Comparison of ENCODE assay signal across 26 cellular contexts in the genomic region with DNA sequence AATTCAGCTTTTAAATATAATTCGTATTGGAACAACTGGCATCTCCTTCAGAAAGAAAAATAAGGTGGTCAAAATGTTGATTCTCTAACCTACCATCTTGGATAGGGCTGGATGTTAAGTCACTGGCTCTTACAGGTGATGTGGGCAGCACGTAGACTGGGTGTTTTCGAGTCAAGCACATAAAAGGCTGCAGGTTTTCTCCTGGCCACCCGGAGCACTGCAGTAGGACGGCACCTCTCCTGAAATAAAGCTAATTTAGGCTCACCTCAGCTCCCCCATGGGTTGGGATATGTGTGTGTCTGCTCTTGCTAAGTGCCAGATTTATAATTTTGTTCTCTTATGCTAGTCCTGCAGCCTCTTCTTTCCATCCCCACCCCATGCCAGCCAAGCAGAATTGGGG.
A peak's percentile ranks its signal among the peaks of the same experiment; 100 is the strongest.
DNase-seq lines count a peak whose midpoint lies in the region; ATAC-seq and TF ChIP-seq lines count a peak whose summit lies in the region.
"Had no signal": no experiment of that assay in that cellular context is flagged by ENCODE, and none has a peak within 500 bp of the region (broad histone marks: within the 10 kb centered on the region; RNA-seq: fewer than 3 reads in every experiment).

No MANE protein-coding gene starts in this region.

- peaks cover 33 to 84% (median 44%) of the 10 kb centered on the region in 4 donors for H3K4me1 Mint-ChIP-seq in CD4-positive, CD25-positive, alpha-beta regulatory T cell
- H3K4me1 Mint-ChIP-seq in immature natural killer cell, result peaks cover 83 to 91% of the 10 kb centered on the region in 2 donors
- H3K4me1 Mint-ChIP-seq: memory B cell had no signal

- H3K4me3 Mint-ChIP-seq in CD4-positive, CD25-positive, alpha-beta regulatory T cell, result no peak overlapping the region
- H3K4me3 Mint-ChIP-seq in immature natural killer cell, result no peak overlapping the region
- H3K4me3 Mint-ChIP-seq: activated CD8-positive, alpha-beta T cell treated with anti-CD3 and anti-CD28 coated beads for 36 hours; effector memory CD8-positive, alpha-beta T cell; IgD-negative memory B cell; memory B cell; naive B cell had no signal

- ATAC-seq in CD4-positive, CD25-positive, alpha-beta regulatory T cell (ENCODE audit: low read depth in 2 of 2), result no peak
- no peak for ATAC-seq in GM19395 (IDR thresholded peaks at IDR 0.05; ENCODE audit: unreplicated experiment)
- ATAC-seq: activated CD8-positive, alpha-beta T cell treated with anti-CD3 and anti-CD28 coated beads for 36 hours; effector memory CD8-positive, alpha-beta T cell; PC-3 had no signal

- no peak for TF ChIP-seq POLR2A in prostate gland (IDR thresholded peaks at IDR 0.05)

- no peaks in the 10 kb centered on the region for H3K9me3 ChIP-seq in CD4-positive, CD25-positive, alpha-beta regulatory T cell (ENCODE audit: control insufficient read depth in 2 of 2, low read length in 2 of 2)
- H3K9me3 ChIP-seq in WERI-Rb-1 (ENCODE audit: severe bottlenecking) (no peaks in the 10 kb centered on the region), left ventricle myocardium inferior (replicated peaks) (no peaks in the 10 kb centered on the region), prostate gland (no peaks in the 10 kb centered on the region)
- H3K9me3 ChIP-seq: suprapubic skin, uterus had no signal

- H3K4me1 ChIP-seq in CD4-positive, CD25-positive, alpha-beta regulatory T cell (ENCODE audit: control insufficient read depth, insufficient read depth, low read length, poor library complexity, severe bottlenecking), result peaks cover 4% of the 10 kb centered on the region
- H3K4me1 ChIP-seq in left ventricle myocardium inferior, result no peaks in the 10 kb centered on the region
- H3K4me1 ChIP-seq in prostate gland (replicated peaks), result no peaks in the 10 kb centered on the region
- H3K4me1 ChIP-seq: parathyroid adenoma, suprapubic skin, uterus had no signal

- WGBS in prostate gland, result 91% methylated on average over 5 of the region's 5 CpGs

- no peak for DNase-seq in CD4-positive, CD25-positive, alpha-beta regulatory T cell
- DNase-seq in H7 (peak; percentile 33), WERI-Rb-1 (no peak), immature natural killer cell (no peak), left ventricle myocardium inferior (no peak), pons (ENCODE audit: low spot score) (no peak), prostate gland (ENCODE audit: low spot score) (no peak)
- DNase-seq: activated CD8-positive, alpha-beta T cell treated with anti-CD3 and anti-CD28 coated beads for 36 hours; activated T-cell treated with anti-CD3 and anti-CD28 coated beads, Interleukin-2, amount 50 U/mL, for 1 hour; DMS153; effector memory CD8-positive, alpha-beta T cell; GF-D8; GM23248; naive B cell; NCI-H1417; NCI-H524; PC-3; Right ventricle myocardium superior; SW 1271; uterus had no signal

- H3K9me3 Mint-ChIP-seq in CD4-positive, CD25-positive, alpha-beta regulatory T cell, result no peaks in the 10 kb centered on the region
- H3K9me3 Mint-ChIP-seq in immature natural killer cell, result no peaks in the 10 kb centered on the region
- H3K9me3 Mint-ChIP-seq: activated CD8-positive, alpha-beta T cell treated with anti-CD3 and anti-CD28 coated beads for 36 hours; effector memory CD8-positive, alpha-beta T cell; IgD-negative memory B cell; memory B cell; naive B cell had no signal

- no peak overlapping the region for H3K27ac ChIP-seq in CD4-positive, CD25-positive, alpha-beta regulatory T cell (ENCODE audit: insufficient read depth, low read length, poor library complexity, severe bottlenecking)
- H3K27ac ChIP-seq in WERI-Rb-1 (no peak overlapping the region), left ventricle myocardium inferior (replicated peaks) (no peak overlapping the region), prostate gland (no peak overlapping the region)
- H3K27ac ChIP-seq: C4-2B, GM23248, parathyroid adenoma, suprapubic skin, uterus had no signal

- H3K27me3 Mint-ChIP-seq in CD4-positive, CD25-positive, alpha-beta regulatory T cell, result no peaks in the 10 kb centered on the region
- H3K27me3 Mint-ChIP-seq in immature natural killer cell (ENCODE audit: low read depth in 3 of 3), result no peaks in the 10 kb centered on the region
- H3K27me3 Mint-ChIP-seq: activated CD8-positive, alpha-beta T cell treated with anti-CD3 and anti-CD28 coated beads for 36 hours; effector memory CD8-positive, alpha-beta T cell; IgD-negative memory B cell; memory B cell; naive B cell had no signal

- peak overlapping the region in 2 of 3 donors; percentile 36 to 88 for H3K27ac Mint-ChIP-seq in CD4-positive, CD25-positive, alpha-beta regulatory T cell
- peak overlapping the region; percentile 45 to 74 (median 58) for H3K27ac Mint-ChIP-seq in immature natural killer cell
- H3K27ac Mint-ChIP-seq: activated CD8-positive, alpha-beta T cell treated with anti-CD3 and anti-CD28 coated beads for 36 hours; memory B cell; naive B cell had no signal

- H3K4me3 ChIP-seq in CD4-positive, CD25-positive, alpha-beta regulatory T cell (ENCODE audit: low read depth, low read length), result no peak overlapping the region
- no peak overlapping the region for H3K4me3 ChIP-seq in H7 (ENCODE audit: insufficient read depth, low read depth, low read length)
- no peak overlapping the region for H3K4me3 ChIP-seq in WERI-Rb-1 (ENCODE audit: low read depth, low read length)
- no peak overlapping the region for H3K4me3 ChIP-seq in left ventricle myocardium inferior
- H3K4me3 ChIP-seq in prostate gland, result no peak overlapping the region
- H3K4me3 ChIP-seq: GM23248, suprapubic skin, uterus had no signal

- peaks cover 12% of the 10 kb centered on the region for H3K36me3 ChIP-seq in CD4-positive, CD25-positive, alpha-beta regulatory T cell (ENCODE audit: control insufficient read depth, insufficient read depth, low read length)
- H3K36me3 ChIP-seq in H7 (replicated peaks; ENCODE audit: control insufficient read depth, insufficient read depth, low read length) (no peaks in the 10 kb centered on the region), WERI-Rb-1 (no peaks in the 10 kb centered on the region), left ventricle myocardium inferior (no peaks in the 10 kb centered on the region), prostate gland (no peaks in the 10 kb centered on the region)
- H3K36me3 ChIP-seq: suprapubic skin, uterus had no signal

- H3K27me3 ChIP-seq in CD4-positive, CD25-positive, alpha-beta regulatory T cell (ENCODE audit: control insufficient read depth, insufficient read depth, low read length), result no peaks in the 10 kb centered on the region
- H3K27me3 ChIP-seq in H7 (ENCODE audit: control insufficient read depth, insufficient read depth, low read length), result no peaks in the 10 kb centered on the region
- H3K27me3 ChIP-seq in WERI-Rb-1 (ENCODE audit: insufficient read depth, low read depth, severe bottlenecking), result no peaks in the 10 kb centered on the region
- H3K27me3 ChIP-seq in left ventricle myocardium inferior (ENCODE audit: low read depth), result peaks cover 13% of the 10 kb centered on the region
- H3K27me3 ChIP-seq in prostate gland (replicated peaks; ENCODE audit: insufficient read depth), result no peaks in the 10 kb centered on the region
- H3K27me3 ChIP-seq: suprapubic skin, uterus had no signal

- peak; percentile 34; the same call in 1 of the 2 replicates for TF ChIP-seq CTCF in WERI-Rb-1 (IDR thresholded peaks at IDR 0.05; ENCODE audit: low read depth, low read length)
- no peak for TF ChIP-seq CTCF in left ventricle myocardium inferior (IDR thresholded peaks at IDR 0.05; ENCODE audit: borderline replicate concordance)
- TF ChIP-seq CTCF in prostate gland (IDR thresholded peaks at IDR 0.05), result no peak

- H3K36me3 Mint-ChIP-seq in CD4-positive, CD25-positive, alpha-beta regulatory T cell, result peaks cover 12% of the 10 kb centered on the region
- H3K36me3 Mint-ChIP-seq in immature natural killer cell, result no peaks in the 10 kb centered on the region
- H3K36me3 Mint-ChIP-seq: memory B cell, naive B cell had no signal

- intact Hi-C loops in left ventricle myocardium inferior (cut with micrococcal nuclease), result no loop called here
- intact Hi-C loops in prostate gland (cut with DNase I), result no loop called here
